4 cellular contexts compared by ENCODE assay signal in genomic region chr13:98230762-98231161, GRCh38. TPM values are rescaled to one million over a fixed set of nuclear protein-coding genes. Genes with fewer than 3 reads are reported as not detected.
"Had no signal": no experiment of that assay in that cellular context is flagged by ENCODE, and none has a peak within 500 bp of the region (broad histone marks: within the 10 kb centered on the region; RNA-seq: fewer than 3 reads in every experiment).

No MANE protein-coding gene starts in this region.

RNA-seq across cellular contexts. Expression of gene RNF113B, which starts 53.7 kb away (rescaled TPM):
- total RNA-seq: HT-29, HT1080, K562 had no signal
- polyA plus RNA-seq: IgD-negative memory B cell had no signal
